In genomic region chr1:14853518-14853917, GRCh38 we compare ENCODE assay signal across 32 cellular contexts.
"Had no signal": no experiment of that assay in that cellular context is flagged by ENCODE, and none has a peak within 500 bp of the region (broad histone marks: within the 10 kb centered on the region; RNA-seq: fewer than 3 reads in every experiment).

No MANE protein-coding gene starts in this region.

- ATAC-seq: activated CD8-positive, alpha-beta T cell treated with anti-CD3 and anti-CD28 coated beads for 36 hours; activated naive CD4-positive, alpha-beta T cell treated with anti-CD3 and anti-CD28 coated beads, Interleukin-2, amount 50 U/mL, for 72 hours; activated T-cell treated with anti-CD3 and anti-CD28 coated beads, Interleukin-2, amount 50 U/mL, for 4 hours; activated T-cell treated with anti-CD3 and anti-CD28 coated beads, Interleukin-2, amount 50 U/mL, for 72 hours; activated T-helper 17 cell treated with anti-CD3 and anti-CD28 coated beads, Interleukin-2, amount 50 U/mL, for 72 hours had no signal

- H3K9me3 ChIP-seq: ascending aorta had no signal

- H3K4me3 ChIP-seq: ascending aorta, cardiac muscle cell had no signal

- H3K4me1 ChIP-seq: ascending aorta had no signal

- DNase-seq: activated B cell treated with CpG ODN at 0.5 μM for 24 hours; activated CD4-positive, alpha-beta memory T cell treated with anti-CD3 and anti-CD28 coated beads for 36 hours; activated CD4-positive, alpha-beta T cell treated with anti-CD3 and anti-CD28 coated beads for 4 hours; activated CD4-positive, alpha-beta T cell treated with anti-CD3 and anti-CD28 coated beads, Interleukin-2, amount 10 ng/mL, durations not matched to agents 24 days and 14 days; activated CD4-positive, alpha-beta T cell treated with anti-CD3 and anti-CD28 coated beads, Interleukin-2, amount 50 U/mL, for 1 hour; activated CD4-positive, alpha-beta T cell treated with anti-CD3 and anti-CD28 coated beads, Interleukin-2, amount 50 U/mL, for 4 hours; activated CD4-positive, CD25-positive, alpha-beta regulatory T cell treated with anti-CD3 and anti-CD28 coated beads, Interleukin-2, amount 50 U/mL, for 72 hours; activated CD8-positive, alpha-beta memory T cell treated with anti-CD3 and anti-CD28 coated beads, Interleukin-2, amount 50 U/mL, for 4 hours; activated CD8-positive, alpha-beta T cell treated with anti-CD3 and anti-CD28 coated beads for 36 hours; activated effector memory CD4-positive, alpha-beta T cell treated with anti-CD3 and anti-CD28 coated beads, Interleukin-2, amount 50 U/mL, for 16 hours; activated gamma-delta T cell treated with Interleukin-2 at 50 U/mL for 16 hours; activated naive CD4-positive, alpha-beta T cell; activated naive CD4-positive, alpha-beta T cell treated with anti-CD3 and anti-CD28 coated beads for 36 hours; activated naive CD4-positive, alpha-beta T cell treated with anti-CD3 and anti-CD28 coated beads, Interleukin-2, amount 50 U/mL, for 16 hours; activated naive CD8-positive, alpha-beta T cell treated with anti-CD3 and anti-CD28 coated beads for 36 hours; activated T-cell treated with anti-CD3 and anti-CD28 coated beads for 4 hours; activated T-cell treated with anti-CD3 and anti-CD28 coated beads, Interleukin-2, amount 50 U/mL, for 1 hour; activated T-cell treated with anti-CD3 and anti-CD28 coated beads, Interleukin-2, amount 50 U/mL, for 4 hours; activated T-cell treated with anti-CD3 and anti-CD28 coated beads, Interleukin-2, amount 50 U/mL, for 72 hours; amygdala; anterior cingulate cortex; cerebellar nuclear complex; T-helper 1 cell; T-helper 2 cell; T-helper 9 cell had no signal

- H3K27me3 ChIP-seq: ascending aorta, cardiac muscle cell had no signal

- FAIRE-seq: bronchial epithelial cell, TTC549 had no signal

- H3K27ac ChIP-seq: ascending aorta, cardiac muscle cell, VCaP had no signal

- H3K36me3 ChIP-seq: ascending aorta, cardiac muscle cell had no signal
